Comparison of ENCODE assay signal across 5 cellular contexts in the genomic region with DNA sequence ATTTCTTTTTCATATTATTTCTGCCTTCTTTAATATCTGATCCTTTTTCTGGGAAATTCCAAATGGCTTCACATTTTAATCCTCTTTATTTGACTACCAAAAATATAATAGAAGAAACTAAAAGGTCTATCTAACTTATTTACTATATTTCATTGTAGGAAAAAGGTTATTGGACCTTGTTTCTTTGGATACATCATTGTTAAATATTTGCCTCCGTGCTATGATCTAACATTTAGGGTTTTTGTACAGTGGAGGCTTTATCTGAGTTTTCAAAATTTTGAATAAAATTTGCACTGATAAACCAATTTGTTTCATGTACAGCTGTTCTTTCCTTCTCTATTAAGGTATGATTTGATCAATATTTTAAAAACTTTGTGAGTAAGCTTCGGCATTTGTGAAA.
"Had no signal": no experiment of that assay in that cellular context is flagged by ENCODE, and none has a peak within 500 bp of the region (broad histone marks: within the 10 kb centered on the region; RNA-seq: fewer than 3 reads in every experiment).

No MANE protein-coding gene starts in this region.

- H3K4me3 ChIP-seq: K562 had no signal

- H3K27ac ChIP-seq: HL-60 had no signal

- FAIRE-seq: HTR-8/SVneo, K562 had no signal

- ATAC-seq: K562 had no signal

- DNase-seq: IMR-90, KBM-7 had no signal
